In the genomic region with DNA sequence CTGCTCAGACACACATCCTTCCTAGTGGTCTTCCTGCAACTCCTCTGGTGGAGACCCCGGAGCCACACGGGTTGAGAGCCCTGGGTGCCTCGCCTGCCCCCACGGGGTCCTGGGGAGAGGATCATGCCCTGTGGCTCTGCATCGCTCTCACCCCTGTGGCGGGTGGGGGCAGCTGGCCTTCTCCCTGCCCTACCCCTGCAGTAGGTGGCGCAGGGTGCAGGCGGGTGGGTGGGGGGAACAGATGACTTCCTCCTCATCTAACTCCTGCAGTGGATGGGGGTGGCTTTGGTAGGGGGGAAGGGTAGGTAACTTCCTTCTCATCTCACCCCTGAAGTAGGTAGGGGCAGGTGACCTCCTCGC, we compare ENCODE assay signal across 11 cellular contexts. TPM values are rescaled to one million over a fixed set of nuclear protein-coding genes. Genes with fewer than 3 reads are reported as not detected.
DNase-seq lines count a peak whose midpoint lies in the region; ATAC-seq and TF ChIP-seq lines count a peak whose summit lies in the region.
"Had no signal": no experiment of that assay in that cellular context is flagged by ENCODE, and none has a peak within 500 bp of the region (broad histone marks: within the 10 kb centered on the region; RNA-seq: fewer than 3 reads in every experiment).

No MANE protein-coding gene starts in this region.

- peak overlapping the region; percentile 85 for H3K27ac ChIP-seq in left ventricle myocardium inferior (replicated peaks)
- peak overlapping the region; percentile 28 for H3K27ac ChIP-seq in caudate nucleus (ENCODE audit: low read depth, low read length)
- H3K27ac ChIP-seq in osteoblast (ENCODE audit: low read depth, low read length) = peak overlapping the region; percentile 91
- H3K27ac ChIP-seq in uterus = peak overlapping the region; percentile 82 to 86

- H3K4me2 ChIP-seq in osteoblast (ENCODE audit: insufficient read depth, low read length) = no peak overlapping the region

- H3K9me3 ChIP-seq in left ventricle myocardium inferior (replicated peaks) = no peaks in the 10 kb centered on the region
- no peaks in the 10 kb centered on the region for H3K9me3 ChIP-seq in osteoblast (ENCODE audit: low read depth, low read length)
- no peaks in the 10 kb centered on the region for H3K9me3 ChIP-seq in uterus

- no peak for TF ChIP-seq POLR2A in uterus (IDR thresholded peaks at IDR 0.05)

- H3K4me3 ChIP-seq in left ventricle myocardium inferior = no peak overlapping the region
- H3K4me3 ChIP-seq in osteoblast (ENCODE audit: insufficient read depth, low read length) = no peak overlapping the region
- no peak overlapping the region for H3K4me3 ChIP-seq in uterus
- H3K4me3 ChIP-seq: K562 had no signal

- H3K79me2 ChIP-seq in osteoblast (ENCODE audit: insufficient read depth, low read length) = peaks cover 67% of the 10 kb centered on the region

- ATAC-seq in Right ventricle myocardium inferior (no peak), GM18873 (IDR thresholded peaks at IDR 0.05; ENCODE audit: low FRiP score, unreplicated experiment) (no peak)
- ATAC-seq: K562 had no signal

- no peak for DNase-seq in left ventricle myocardium inferior
- DNase-seq in Right ventricle myocardium inferior (ENCODE audit: missing footprints) = no peak
- DNase-seq in caudate nucleus (lab: John Stamatoyannopoulos, UW) = no peak
- DNase-seq in osteoblast (ENCODE audit: insufficient read length, low spot score, missing footprints) = no peak
- DNase-seq in uterus = no peak
- no peak for DNase-seq in NCI-H82 treated with DMSO at 0.1 percent for 48 hours (lab: John Stamatoyannopoulos, UW; ENCODE audit: unreplicated experiment)
- no peak for DNase-seq in NCI-H526 treated with DMSO at 0.1 percent for 48 hours (lab: John Stamatoyannopoulos, UW)
- DNase-seq: activated CD4-positive, alpha-beta T cell treated with anti-CD3 and anti-CD28 coated beads, Interleukin-2, amount 50 U/mL, for 48 hours; effector CD4-positive, alpha-beta T cell had no signal

- no peaks in the 10 kb centered on the region for H4K20me1 ChIP-seq in osteoblast (ENCODE audit: insufficient read depth, low read length)

- intact Hi-C loops in left ventricle myocardium inferior (cut with micrococcal nuclease) = no loop called here
- intact Hi-C loops in Right ventricle myocardium inferior (cut with DNase I) = loop anchor here (10.0 kb wide), 1 partner anchor 84 kb away; no protein-coding TSS in a partner anchor
- intact Hi-C loops in uterus (cut with DNase I; ENCODE audit: low total_unique reads) = no loop called here

- H3K4me1 ChIP-seq in left ventricle myocardium inferior = peaks cover 76% of the 10 kb centered on the region
- peaks cover 31% of the 10 kb centered on the region for H3K4me1 ChIP-seq in osteoblast (ENCODE audit: insufficient read depth, low read length)
- H3K4me1 ChIP-seq in uterus = peaks cover 4 to 10% of the 10 kb centered on the region in 2 donors

- H3K27me3 ChIP-seq in left ventricle myocardium inferior (ENCODE audit: low read depth) (no peaks in the 10 kb centered on the region), osteoblast (ENCODE audit: insufficient read depth, low read length) (no peaks in the 10 kb centered on the region), uterus (no peaks in the 10 kb centered on the region)

- no peaks in the 10 kb centered on the region for H3K36me3 ChIP-seq in left ventricle myocardium inferior
- H3K36me3 ChIP-seq in osteoblast (ENCODE audit: insufficient read depth, low read length) = no peaks in the 10 kb centered on the region
- no peaks in the 10 kb centered on the region for H3K36me3 ChIP-seq in uterus

- H2AFZ ChIP-seq in osteoblast (ENCODE audit: low read length) = no peak overlapping the region

- TF ChIP-seq CTCF in left ventricle myocardium inferior (IDR thresholded peaks at IDR 0.05; ENCODE audit: borderline replicate concordance) (no peak), osteoblast (IDR thresholded peaks at IDR 0.05; ENCODE audit: extremely low read depth, low read depth, low read length) (no peak), uterus (IDR thresholded peaks at IDR 0.05) (no peak)

RNA-seq across cellular contexts. Expression of gene TSHZ1, which starts 38.6 kb away (rescaled TPM):
- total RNA-seq in left ventricle myocardium inferior (24.6 TPM), Right ventricle myocardium inferior (23.1 TPM), osteoblast (8.5 and 10.5 TPM in 2 replicates), uterus (10 to 100 TPM in 3 of 4 donors, 1 to 10 TPM in 1; 10.0 to 31.9 (median 21.4) TPM)

RNA-seq across cellular contexts. Expression of gene PTGR3, which starts 40.2 kb away (rescaled TPM):
- total RNA-seq in left ventricle myocardium inferior (77.3 TPM), Right ventricle myocardium inferior (71.5 TPM), osteoblast (8.3 and 10.3 TPM in 2 replicates), uterus (10 to 100 TPM in 3 of 4 donors, 1 to 10 TPM in 1; 4.9 to 30.8 (median 21.7) TPM)

Comparison
In these comparisons a context has a peak if more than half of its experiments do, and no peak if none do; other contexts are left out.
1. H3K27ac ChIP-seq: peak in every context shown above with its lines; median percentile 91 in osteoblast; 85 in left ventricle myocardium inferior; 84 in uterus; 28 in caudate nucleus.